ENCODE assay signal across 8 cellular contexts in genomic region chr1:32539584-32540571, GRCh38. TPM values are rescaled to one million over a fixed set of nuclear protein-coding genes. Genes with fewer than 3 reads are reported as not detected.
DNase-seq lines count a peak whose midpoint lies in the region; ATAC-seq and TF ChIP-seq lines count a peak whose summit lies in the region.

No MANE protein-coding gene starts in this region.

- H3K27me3 Mint-ChIP-seq in CD14-positive monocyte (ENCODE audit: low read depth in 3 of 3), result peaks cover 37 to 54% (median 49%) of the 10 kb centered on the region in 3 donors

- peaks cover 5 to 7% of the 10 kb centered on the region in 2 donors for H3K36me3 Mint-ChIP-seq in CD14-positive monocyte

- H3K9me3 ChIP-seq in Panc1 (ENCODE audit: control insufficient read depth, insufficient read depth, low read depth, low read length), result no peaks in the 10 kb centered on the region

- H3K36me3 ChIP-seq in H7 (replicated peaks; ENCODE audit: control insufficient read depth, insufficient read depth, low read length) (no peaks in the 10 kb centered on the region), Panc1 (ENCODE audit: control insufficient read depth, insufficient read depth, low read length) (no peaks in the 10 kb centered on the region)

- H3K27ac Mint-ChIP-seq in CD14-positive monocyte, result no peak overlapping the region

- peak overlapping the region; percentile 77 for H3K27ac ChIP-seq in Panc1 (ENCODE audit: low read length)

- BruUV-seq in Panc1 (replicated peaks; lab: Mats Ljungman, UMichigan), result no TSS peak

- H3K9me3 Mint-ChIP-seq in CD14-positive monocyte, result peaks cover 0 to 10% (median 4%) of the 10 kb centered on the region in 7 donors

- H3K4me3 ChIP-seq in H7 (ENCODE audit: insufficient read depth, low read depth, low read length), result peak overlapping the region; percentile 90
- peak overlapping the region; percentile 64 to 90 for H3K4me3 ChIP-seq in Panc1 (ENCODE audit: low read depth in 2 of 2, low read length in 2 of 2)
- H3K4me3 ChIP-seq in iPS-11a (ENCODE audit: low read depth, low read length), result peak overlapping the region; percentile 85

- ATAC-seq in Panc1 (peak; percentile 86), GM18907 (IDR thresholded peaks at IDR 0.05; ENCODE audit: unreplicated experiment) (no peak), GM21381 (IDR thresholded peaks at IDR 0.05; ENCODE audit: unreplicated experiment) (no peak)

- intact Hi-C loops in CD14-positive monocyte (cut with micrococcal nuclease) (no loop called here), Panc1 (cut with micrococcal nuclease; ENCODE audit: unreplicated experiment) (no loop called here)

- POLR2A ChIA-PET in Panc1 (lab: Charles Lee), result interaction anchor here (0.5 kb wide), 1 partner anchor 138 kb away, joined by 7 read pairs; no protein-coding TSS in a partner anchor

- no peak for DNase-seq in CD14-positive monocyte (ENCODE audit: low spot score)
- peak; percentile 89 for DNase-seq in H7
- DNase-seq in Panc1 (ENCODE audit: low read depth, low spot score), result no peak
- DNase-seq in brain pericyte (ENCODE audit: low read depth, low spot score), result peak; percentile 11
- peak; percentile 67 for DNase-seq in retina

- peaks cover 16% of the 10 kb centered on the region for H3K4me1 ChIP-seq in Panc1 (ENCODE audit: control insufficient read depth, insufficient read depth, low read length)

- H3K4me3 Mint-ChIP-seq in CD14-positive monocyte, result peak overlapping the region; percentile 82 to 89

- peaks cover 12% of the 10 kb centered on the region for H3K27me3 ChIP-seq in H7 (ENCODE audit: control insufficient read depth, insufficient read depth, low read length)
- no peaks in the 10 kb centered on the region for H3K27me3 ChIP-seq in Panc1 (ENCODE audit: control insufficient read depth, insufficient read depth, low read length)

- TF ChIP-seq CTCF in CD14-positive monocyte (IDR thresholded peaks at IDR 0.05) (no peak), Panc1 (IDR thresholded peaks at IDR 0.05) (no peak)

- CTCF ChIA-PET in Panc1 (lab: Charles Lee), result interaction anchor here (0.5 to 0.6 kb wide), 2 partner anchors 169 to 212 kb away, joined by 3 to 7 read pairs; no protein-coding TSS in a partner anchor

- peaks cover 27% of the 10 kb centered on the region for H3K4me1 Mint-ChIP-seq in CD14-positive monocyte

- in situ Hi-C loops in Panc1 (cut with HindIII; ENCODE audit: low pct_unique_long_range_greater_than_20kb, low sequenced_read_pairs), result no loop called here

RNA-seq across cellular contexts. Expression of gene ZBTB8A, which starts 0.7 kb away (rescaled TPM):
- polyA plus RNA-seq in CD14-positive monocyte, result not detected
- 6.2 and 9.1 TPM in 2 replicates for total RNA-seq in H7 (2014; rRNA removed; shearing (Covaris generic))
- total RNA-seq in Panc1 (2021; ENCODE audit: unreplicated experiment), result 6.5 TPM
- polyA plus RNA-seq in Panc1 (2012; ENCODE audit: insufficient read length), result 2.7 TPM

Comparison
In these comparisons a context has a peak if more than half of its experiments do, and no peak if none do; other contexts are left out.
1. DNase-seq: peak in H7 (single experiment), brain pericyte (single experiment) and retina (single experiment); none in CD14-positive monocyte (single experiment) and Panc1 (single experiment).
2. Peak in every context shown above with its lines, with median percentiles within 50 percentile points of each other: H3K4me3 ChIP-seq.